In genomic region chr7:77727936-77728701, GRCh38 we compare ENCODE assay signal across 8 cellular contexts. TPM values are rescaled to one million over a fixed set of nuclear protein-coding genes. Genes with fewer than 3 reads are reported as not detected.
DNase-seq lines count a peak whose midpoint lies in the region; ATAC-seq, FAIRE-seq and TF ChIP-seq lines count a peak whose summit lies in the region.

No MANE protein-coding gene starts in this region.

- no peaks in the 10 kb centered on the region for H3K9me3 Mint-ChIP-seq in chondrocyte (ENCODE audit: low read depth)

- peaks cover 4% of the 10 kb centered on the region for H3K79me1 ChIP-seq in mesendoderm (ENCODE audit: low read length)

- no peak overlapping the region for H4K5ac ChIP-seq in mesendoderm (ENCODE audit: low read length)

- no peak overlapping the region for H3K18ac ChIP-seq in mesendoderm (ENCODE audit: low read length)

- DNase-seq in ELR (ENCODE audit: low read depth) (peak; percentile 64), NCI-H2171 (lab: John Stamatoyannopoulos, UW) (peak; percentile 77), chondrocyte (ENCODE audit: low spot score) (no peak), mesendoderm (peak; percentile 81), H54 (ENCODE audit: insufficient read length, low spot score) (no peak), GF-D8 (lab: John Stamatoyannopoulos, UW) (no peak)
- DNase-seq in stimulated activated CD4-positive, alpha-beta T cell treated with anti-CD3 and anti-CD28 coated beads, Interleukin-2, amount 100 ng/mL, for 48 hours = no peak

- H3K4me2 ChIP-seq in mesendoderm (ENCODE audit: low read length) = no peak overlapping the region

- no peak for ATAC-seq in GM19035 (IDR thresholded peaks at IDR 0.05; ENCODE audit: unreplicated experiment)

- H3K27me3 Mint-ChIP-seq in chondrocyte (ENCODE audit: low read depth) = no peaks in the 10 kb centered on the region

- H4K8ac ChIP-seq in mesendoderm (ENCODE audit: low read depth, low read length) = no peak overlapping the region

- no peak overlapping the region for H2BK120ac ChIP-seq in mesendoderm (ENCODE audit: low read depth, low read length)

- H3K27ac ChIP-seq in mesendoderm (ENCODE audit: low read depth, low read length) = peak overlapping the region; percentile 31

- H3K27me3 ChIP-seq in mesendoderm (ENCODE audit: insufficient read depth, low read length, poor library complexity) = no peaks in the 10 kb centered on the region

- FAIRE-seq in H54 (lab: Jason Lieb, UNC) = no peak

- no peak overlapping the region for H3K23ac ChIP-seq in mesendoderm (ENCODE audit: low read length)

- no peak overlapping the region for H3K9ac ChIP-seq in mesendoderm (ENCODE audit: low read length)

- peak overlapping the region; percentile 43 for H3K27ac Mint-ChIP-seq in chondrocyte (ENCODE audit: unreplicated experiment)

- H3K4me3 ChIP-seq in mesendoderm (ENCODE audit: low read length) = no peak overlapping the region

- no peak for TF ChIP-seq CTCF in chondrocyte (IDR thresholded peaks at IDR 0.05)

- peaks cover 1% of the 10 kb centered on the region for H3K36me3 Mint-ChIP-seq in chondrocyte (ENCODE audit: low read depth)

- no peak overlapping the region for H3K56ac ChIP-seq in mesendoderm (ENCODE audit: low read length)

- no peak for TF ChIP-seq POLR2A in H54 (IDR thresholded peaks at IDR 0.05; ENCODE audit: low read depth, low read length)

- WGBS in mesendoderm (ENCODE audit: extremely low coverage, insufficient coverage, low lambda C conversion rate) = no CpG with 5 or more reads among the region's 8 CpGs

- no peak overlapping the region for H2AK5ac ChIP-seq in mesendoderm (ENCODE audit: low read length)

- H2BK5ac ChIP-seq in mesendoderm (ENCODE audit: low read length) = no peak overlapping the region

- no peaks in the 10 kb centered on the region for H3K36me3 ChIP-seq in mesendoderm (ENCODE audit: control insufficient read depth, insufficient read depth, low read length)

- H3K79me2 ChIP-seq in mesendoderm (ENCODE audit: control insufficient read depth, insufficient read depth, low read length) = peaks cover 20% of the 10 kb centered on the region

- no peak overlapping the region for H3K4me3 Mint-ChIP-seq in chondrocyte (ENCODE audit: unreplicated experiment)

- no peak overlapping the region for H2BK15ac ChIP-seq in mesendoderm (replicated peaks; ENCODE audit: low read depth)

- peaks cover 3% of the 10 kb centered on the region for H3K4me1 ChIP-seq in mesendoderm (ENCODE audit: control insufficient read depth, low read depth, low read length)

- H3K4me1 Mint-ChIP-seq in chondrocyte (ENCODE audit: low read depth) = peaks cover 35% of the 10 kb centered on the region

- H3K4ac ChIP-seq in mesendoderm (ENCODE audit: low read depth, low read length) = no peak overlapping the region

RNA-seq across cellular contexts. Expression of gene RSBN1L, which starts 31.9 kb away (rescaled TPM):
- 8.8 to 10.9 TPM (median 10.4 TPM) in 3 replicates for total RNA-seq in chondrocyte
- 10.8 TPM for polyA plus RNA-seq in mesendoderm (2013, experiment 1 of 2)
- 10.7 TPM for polyA plus RNA-seq in mesendoderm (2013, experiment 2 of 2)

Comparison
In these comparisons a context has a peak if more than half of its experiments do, and no peak if none do; other contexts are left out.
1. DNase-seq: peak in ELR (single experiment), NCI-H2171 (single experiment) and mesendoderm (single experiment); none in chondrocyte (single experiment), H54 (single experiment), GF-D8 (single experiment) and stimulated activated CD4-positive, alpha-beta T cell treated with anti-CD3 and anti-CD28 coated beads, Interleukin-2, amount 100 ng/mL, for 48 hours (0 of 2).